In the genomic region with DNA sequence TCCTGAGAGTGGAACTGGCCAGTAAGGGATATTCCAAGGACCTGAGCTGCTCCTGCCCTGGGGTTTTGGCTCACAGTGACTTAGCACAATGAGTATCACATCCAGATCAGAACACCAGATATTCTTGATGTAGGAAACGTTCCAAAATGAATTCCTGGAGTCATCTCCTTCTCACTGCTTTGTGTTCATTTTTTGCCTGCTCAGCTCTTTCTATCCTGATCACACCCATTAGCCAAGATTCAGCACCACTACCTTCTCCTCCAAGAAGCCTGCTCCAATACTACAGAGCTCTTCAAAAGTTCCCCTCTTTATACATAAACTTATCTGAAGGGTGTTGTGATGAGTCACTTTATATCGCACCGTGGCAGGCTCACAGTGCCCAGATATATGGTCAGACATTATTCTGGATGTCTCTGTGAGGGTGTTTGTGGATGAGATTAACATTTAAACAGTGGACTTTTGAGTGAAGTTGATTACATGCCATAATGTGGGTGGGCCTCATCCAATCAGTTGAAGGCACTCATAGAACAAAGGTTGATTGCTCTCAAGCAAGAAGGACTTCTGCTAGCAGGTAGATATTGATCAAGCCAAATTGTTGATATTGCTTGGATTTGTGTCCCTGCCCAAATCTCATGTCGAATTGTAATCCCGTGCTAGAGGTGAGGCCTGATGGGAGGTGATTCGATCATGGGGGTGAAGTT, we compare ENCODE assay signal across 1 cellular context.
TF ChIP-seq lines count a peak whose summit lies in the region.

No MANE protein-coding gene starts in this region.

TF ChIP-seq in HEK293, 187 proteins besides CTCF, POLR2A, EP300 and RAD21 (continued from another document):
- TF ChIP-seq, protein P1, sequence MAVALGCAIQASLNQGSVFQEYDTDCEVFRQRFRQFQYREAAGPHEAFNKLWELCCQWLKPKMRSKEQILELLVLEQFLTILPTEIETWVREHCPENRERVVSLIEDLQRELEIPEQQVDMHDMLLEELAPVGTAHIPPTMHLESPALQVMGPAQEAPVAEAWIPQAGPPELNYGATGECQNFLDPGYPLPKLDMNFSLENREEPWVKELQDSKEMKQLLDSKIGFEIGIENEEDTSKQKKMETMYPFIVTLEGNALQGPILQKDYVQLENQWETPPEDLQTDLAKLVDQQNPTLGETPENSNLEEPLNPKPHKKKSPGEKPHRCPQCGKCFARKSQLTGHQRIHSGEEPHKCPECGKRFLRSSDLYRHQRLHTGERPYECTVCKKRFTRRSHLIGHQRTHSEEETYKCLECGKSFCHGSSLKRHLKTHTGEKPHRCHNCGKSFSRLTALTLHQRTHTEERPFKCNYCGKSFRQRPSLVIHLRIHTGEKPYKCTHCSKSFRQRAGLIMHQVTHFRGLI (tag by site-specific recombination; IDR thresholded peaks at IDR 0.05): no peak
